ENCODE assay signal across 17 cellular contexts in genomic region chr7:99078416-99078815, GRCh38.
"Had no signal": no experiment of that assay in that cellular context is flagged by ENCODE, and none has a peak within 500 bp of the region (broad histone marks: within the 10 kb centered on the region; RNA-seq: fewer than 3 reads in every experiment).

No MANE protein-coding gene starts in this region.

- H3K4me3 Mint-ChIP-seq: activated B cell treated with CpG ODN at 0.5 μM for 24 hours; activated CD4-positive, alpha-beta T cell treated with anti-CD3 and anti-CD28 coated beads for 36 hours; activated T-cell treated with anti-CD3 and anti-CD28 coated beads, Interleukin-2, amount 50 U/mL, for 4 hours; nephron progenitor cell; stimulated activated memory B cell treated with anti-CD40 and anti-IgM and Interleukin-4, amounts not matched to agents 10 μg/mL and 1 μg/mL and 100 μg/mL, for 72 hours had no signal

- H3K9ac ChIP-seq: parathyroid adenoma had no signal

- H3K4me1 ChIP-seq: parathyroid adenoma had no signal

- H3K27me3 Mint-ChIP-seq: activated B cell treated with CpG ODN at 0.5 μM for 24 hours; activated CD4-positive, alpha-beta T cell treated with anti-CD3 and anti-CD28 coated beads for 36 hours; stimulated activated memory B cell treated with anti-CD40 and anti-IgM and Interleukin-4, amounts not matched to agents 10 μg/mL and 1 μg/mL and 100 μg/mL, for 72 hours had no signal

- DNase-seq: activated B cell treated with CpG ODN at 0.5 μM for 24 hours; activated CD4-positive, alpha-beta T cell treated with anti-CD3 and anti-CD28 coated beads, Interleukin-2, amount 50 U/mL, for 4 hours; activated CD8-positive, alpha-beta memory T cell treated with anti-CD3 and anti-CD28 coated beads, Interleukin-2, amount 50 U/mL, for 48 hours; activated naive CD4-positive, alpha-beta T cell treated with Interleukin-2 at 50 U/mL for 16 hours; activated T-cell treated with anti-CD3 and anti-CD28 coated beads, Interleukin-2, amount 50 U/mL, for 4 hours; cerebellar nuclear complex; left ventricle myocardium superior; nephron progenitor cell; right lobe of liver; stimulated activated CD4-positive, alpha-beta T cell treated with anti-CD3 and anti-CD28 coated beads, Interleukin-2, amount 100 ng/mL, for 24 hours; T-helper 9 cell; uterus had no signal

- H3K4me3 ChIP-seq: right lobe of liver, skin epidermis, transverse colon, uterus had no signal

- H3K36me3 ChIP-seq: right lobe of liver, transverse colon, uterus had no signal

- H3K9me3 ChIP-seq: right lobe of liver, transverse colon, uterus had no signal

- H3K27ac ChIP-seq: parathyroid adenoma, right lobe of liver, skin epidermis, uterus had no signal

- ATAC-seq: stimulated activated memory B cell treated with anti-CD40 and anti-IgM and Interleukin-4, amounts not matched to agents 10 μg/mL and 1 μg/mL and 100 μg/mL, for 72 hours had no signal

- H2AFZ ChIP-seq: parathyroid adenoma had no signal

- H3K27me3 ChIP-seq: right lobe of liver, transverse colon, uterus had no signal

- H3K27ac Mint-ChIP-seq: activated B cell treated with CpG ODN at 0.5 μM for 24 hours, nephron progenitor cell had no signal

- H3K9me3 Mint-ChIP-seq: activated B cell treated with CpG ODN at 0.5 μM for 24 hours; activated T-cell treated with anti-CD3 and anti-CD28 coated beads, Interleukin-2, amount 50 U/mL, for 4 hours; nephron progenitor cell; stimulated activated memory B cell treated with anti-CD40 and anti-IgM and Interleukin-4, amounts not matched to agents 10 μg/mL and 1 μg/mL and 100 μg/mL, for 72 hours had no signal
